Comparison of ENCODE assay signal across 2 cellular contexts in genomic region chr1:204711103-204711946, GRCh38.
TF ChIP-seq lines count a peak whose summit lies in the region.

No MANE protein-coding gene starts in this region.

TF ChIP-seq in HepG2, 621 proteins besides CTCF, POLR2A, EP300 and RAD21:
- TF ChIP-seq ZNF768 (CRISPR knock-in tag; IDR thresholded peaks at IDR 0.05) (peak; percentile 86; the same call in 1 of the 2 replicates), RBFOX2 (IDR thresholded peaks at IDR 0.05; ENCODE audit: low read depth, low read length) (no peak)
TF ChIP-seq in HepG2: peak in this region for 1.

TF ChIP-seq in GM12878, 131 proteins besides CTCF, POLR2A, EP300 and RAD21:
- TF ChIP-seq RAD51 (IDR thresholded peaks at IDR 0.05) (no peak), SMARCA5 (IDR thresholded peaks at IDR 0.05) (0 out of 2 replicates have a peak, but pooled peaks have one; percentile 54)
